In the genomic region with DNA sequence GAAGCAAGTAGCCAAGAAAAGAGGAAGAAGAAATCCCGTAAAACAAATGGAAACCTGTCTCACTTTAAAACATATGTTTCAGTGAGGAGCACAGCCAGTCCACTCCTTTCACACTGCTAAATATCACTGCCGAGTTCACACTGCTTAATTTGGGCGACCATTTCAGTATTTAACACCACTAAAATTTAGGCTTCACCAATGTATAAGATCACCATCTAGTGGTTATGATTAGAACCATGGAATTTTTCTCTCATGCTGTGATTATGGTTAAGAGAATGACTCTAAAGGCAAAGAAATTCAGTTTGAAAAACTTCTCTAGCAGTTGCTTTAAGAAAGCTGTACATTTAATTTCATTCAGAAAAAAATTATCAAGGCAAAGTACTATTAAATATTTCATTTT, we compare ENCODE assay signal across 8 cellular contexts. TPM values are rescaled to one million over a fixed set of nuclear protein-coding genes. Genes with fewer than 3 reads are reported as not detected.
DNase-seq lines count a peak whose midpoint lies in the region; ATAC-seq and TF ChIP-seq lines count a peak whose summit lies in the region.

No MANE protein-coding gene starts in this region.

- H3K27me3 Mint-ChIP-seq in activated naive CD8-positive, alpha-beta T cell treated with anti-CD3 and anti-CD28 coated beads, Interleukin-2, amount 10 ng/mL, durations not matched to agents 7 days and 5 days: no peaks in the 10 kb centered on the region
- no peaks in the 10 kb centered on the region for H3K27me3 Mint-ChIP-seq in activated naive CD8-positive, alpha-beta T cell treated with anti-CD3 and anti-CD28 coated beads for 36 hours

- TF ChIP-seq CTCF in HL-60 (IDR thresholded peaks at IDR 0.05; ENCODE audit: insufficient read depth, low read length): peak; percentile 25
- TF ChIP-seq CTCF in foreskin keratinocyte (conservative IDR thresholded peaks at IDR 0.05): peak; percentile 73

- no peaks in the 10 kb centered on the region for H3K4me1 ChIP-seq in foreskin keratinocyte

- ATAC-seq in activated naive CD8-positive, alpha-beta T cell treated with anti-CD3 and anti-CD28 coated beads, Interleukin-2, amount 10 ng/mL, durations not matched to agents 7 days and 5 days (ENCODE audit: low read depth): peak; percentile 73
- ATAC-seq in GM21528 (IDR thresholded peaks at IDR 0.05; ENCODE audit: low FRiP score, unreplicated experiment) (peak; percentile 86), foreskin keratinocyte (peak; percentile 83)

- H3K27ac ChIP-seq in HL-60 (replicated peaks) (no peak overlapping the region), foreskin keratinocyte (no peak overlapping the region)

- POLR2A ChIA-PET in activated naive CD8-positive, alpha-beta T cell treated with anti-CD3 and anti-CD28 coated beads, Interleukin-2, amount 10 ng/mL, durations not matched to agents 7 days and 5 days (lab: Charles Lee): interaction anchor here (0.9 kb wide), 1 partner anchor 110 kb away, joined by 3 read pairs; no protein-coding TSS in a partner anchor

- H3K27me3 ChIP-seq in HL-60 (ENCODE audit: insufficient read depth, poor library complexity, severe bottlenecking) (no peaks in the 10 kb centered on the region), foreskin keratinocyte (no peaks in the 10 kb centered on the region)

- peaks cover 4% of the 10 kb centered on the region for H3K4me1 Mint-ChIP-seq in activated naive CD8-positive, alpha-beta T cell treated with anti-CD3 and anti-CD28 coated beads, Interleukin-2, amount 10 ng/mL, durations not matched to agents 7 days and 5 days
- H3K4me1 Mint-ChIP-seq in activated naive CD8-positive, alpha-beta T cell treated with anti-CD3 and anti-CD28 coated beads for 36 hours: peaks cover 7% of the 10 kb centered on the region

- no peaks in the 10 kb centered on the region for H3K9me3 Mint-ChIP-seq in activated naive CD8-positive, alpha-beta T cell treated with anti-CD3 and anti-CD28 coated beads, Interleukin-2, amount 10 ng/mL, durations not matched to agents 7 days and 5 days
- H3K9me3 Mint-ChIP-seq in activated naive CD8-positive, alpha-beta T cell treated with anti-CD3 and anti-CD28 coated beads for 36 hours: no peaks in the 10 kb centered on the region

- H3K27ac Mint-ChIP-seq in activated naive CD8-positive, alpha-beta T cell treated with anti-CD3 and anti-CD28 coated beads, Interleukin-2, amount 10 ng/mL, durations not matched to agents 7 days and 5 days: no peak overlapping the region
- no peak overlapping the region for H3K27ac Mint-ChIP-seq in activated naive CD8-positive, alpha-beta T cell treated with anti-CD3 and anti-CD28 coated beads for 36 hours

- DNase-seq in activated naive CD8-positive, alpha-beta T cell treated with anti-CD3 and anti-CD28 coated beads, Interleukin-2, amount 10 ng/mL, durations not matched to agents 7 days and 5 days: no peak
- DNase-seq in activated naive CD8-positive, alpha-beta T cell treated with anti-CD3 and anti-CD28 coated beads for 36 hours: no peak
- DNase-seq in HL-60 (ENCODE audit: low read depth in 1 of 2, low spot score in 1 of 2) (no peak), SW480 (ENCODE audit: low spot score) (peak; percentile 58), foreskin keratinocyte (peak in 1 of 2 donors; percentile 26), renal cortical epithelial cell (ENCODE audit: low read depth) (peak; percentile 65), posterior vena cava (ENCODE audit: low spot score) (no peak)

- H3K4me3 ChIP-seq in HL-60 (replicated peaks; ENCODE audit: insufficient read depth, low read length): no peak overlapping the region

- H3K36me3 Mint-ChIP-seq in activated naive CD8-positive, alpha-beta T cell treated with anti-CD3 and anti-CD28 coated beads, Interleukin-2, amount 10 ng/mL, durations not matched to agents 7 days and 5 days: peaks cover 8% of the 10 kb centered on the region
- H3K36me3 Mint-ChIP-seq in activated naive CD8-positive, alpha-beta T cell treated with anti-CD3 and anti-CD28 coated beads for 36 hours: peaks cover 10% of the 10 kb centered on the region

- intact Hi-C loops in posterior vena cava (cut with DNase I): no loop called here

- no peak overlapping the region for H3K4me3 Mint-ChIP-seq in activated naive CD8-positive, alpha-beta T cell treated with anti-CD3 and anti-CD28 coated beads, Interleukin-2, amount 10 ng/mL, durations not matched to agents 7 days and 5 days
- H3K4me3 Mint-ChIP-seq in activated naive CD8-positive, alpha-beta T cell treated with anti-CD3 and anti-CD28 coated beads for 36 hours: no peak overlapping the region

RNA-seq across cellular contexts. Expression of gene SLC4A7, which starts 16.6 kb away (rescaled TPM):
- total RNA-seq in activated naive CD8-positive, alpha-beta T cell treated with anti-CD3 and anti-CD28 coated beads, Interleukin-2, amount 10 ng/mL, durations not matched to agents 7 days and 5 days: 10 to 100 TPM; 49.5 to 54.1 TPM
- 10 to 100 TPM; 41.8 to 45.7 TPM for total RNA-seq in activated naive CD8-positive, alpha-beta T cell treated with anti-CD3 and anti-CD28 coated beads for 36 hours
- 44.1 and 45.9 TPM in 2 replicates for total RNA-seq in foreskin keratinocyte
- 2.9 and 3.3 TPM in 2 replicates for polyA plus RNA-seq in foreskin keratinocyte
- 105 and 195 TPM in 2 replicates for total RNA-seq in renal cortical epithelial cell
- 10 to 100 TPM; 30.9 to 50.2 TPM for total RNA-seq in posterior vena cava

Comparison
In these comparisons a context has a peak if more than half of its experiments do, and no peak if none do; other contexts are left out.
1. DNase-seq: peak in SW480 (single experiment) and renal cortical epithelial cell (single experiment); none in activated naive CD8-positive, alpha-beta T cell treated with anti-CD3 and anti-CD28 coated beads, Interleukin-2, amount 10 ng/mL, durations not matched to agents 7 days and 5 days (single experiment), activated naive CD8-positive, alpha-beta T cell treated with anti-CD3 and anti-CD28 coated beads for 36 hours (single experiment), HL-60 (0 of 2) and posterior vena cava (single experiment).
2. Peak in every context shown above with its lines, with median percentiles within 50 percentile points of each other: ATAC-seq.